12 cellular contexts compared by ENCODE assay signal in the genomic region with DNA sequence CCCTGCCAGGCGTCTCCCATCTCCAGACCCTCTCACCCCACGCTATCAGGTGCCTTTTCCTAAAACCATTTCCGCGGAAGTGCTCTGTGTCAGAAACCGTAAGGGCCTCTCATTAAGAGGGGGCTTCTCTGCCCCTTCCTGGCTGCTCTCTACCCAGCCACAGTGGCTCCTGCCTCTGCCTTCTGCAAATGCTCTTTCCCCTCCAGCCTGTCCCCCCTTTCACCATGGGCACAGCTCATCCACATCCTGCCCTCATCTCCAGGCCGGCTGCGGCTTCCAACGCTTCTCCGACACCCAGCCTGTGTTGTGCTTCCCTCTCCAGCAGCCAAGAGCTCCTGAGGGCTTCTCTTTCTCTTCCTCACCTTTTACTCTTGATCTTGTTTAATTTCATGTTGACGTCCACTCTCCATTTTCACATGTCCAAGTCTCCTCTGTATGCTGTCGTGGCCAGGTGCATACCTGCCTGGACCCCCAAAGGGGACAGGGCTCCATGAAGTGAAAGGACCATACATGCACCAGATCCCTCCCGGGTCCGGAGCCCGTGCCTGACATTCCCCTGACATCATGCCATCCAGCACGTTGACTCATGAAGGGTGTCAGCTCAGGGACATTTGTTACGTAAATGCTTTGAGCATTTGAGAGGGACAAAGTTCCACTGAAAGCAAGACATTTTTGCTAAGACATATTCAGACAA.
A peak's percentile ranks its signal among the peaks of the same experiment; 100 is the strongest.
DNase-seq lines count a peak whose midpoint lies in the region; TF ChIP-seq lines count a peak whose summit lies in the region.
"Had no signal": no experiment of that assay in that cellular context is flagged by ENCODE, and none has a peak within 500 bp of the region (broad histone marks: within the 10 kb centered on the region; RNA-seq: fewer than 3 reads in every experiment).

No MANE protein-coding gene starts in this region.

- H3K4me3 ChIP-seq in H7 (ENCODE audit: insufficient read depth, low read depth, low read length) (no peak overlapping the region), mesendoderm (ENCODE audit: low read length) (no peak overlapping the region), hepatocyte (no peak overlapping the region)

- H2BK5ac ChIP-seq in mesendoderm (ENCODE audit: low read length): no peak overlapping the region

- H3K4ac ChIP-seq in mesendoderm (ENCODE audit: low read depth, low read length): no peak overlapping the region

- no peak overlapping the region for H4K5ac ChIP-seq in mesendoderm (ENCODE audit: low read length)

- H3K9me2 ChIP-seq in hepatocyte (replicated peaks; ENCODE audit: insufficient read depth): no peaks in the 10 kb centered on the region

- intact Hi-C loops in posterior vena cava (cut with DNase I): no loop called here

- H3K4me2 ChIP-seq in mesendoderm (ENCODE audit: low read length): no peak overlapping the region
- H3K4me2 ChIP-seq in hepatocyte: no peak overlapping the region

- H3K4me1 ChIP-seq in mesendoderm (ENCODE audit: control insufficient read depth, low read depth, low read length) (no peaks in the 10 kb centered on the region), hepatocyte (ENCODE audit: insufficient read depth) (no peaks in the 10 kb centered on the region)

- H3K27ac ChIP-seq in mesendoderm (ENCODE audit: low read depth, low read length) (no peak overlapping the region), hepatocyte (no peak overlapping the region)

- no peak overlapping the region for H4K8ac ChIP-seq in mesendoderm (ENCODE audit: low read depth, low read length)

- no peaks in the 10 kb centered on the region for H3K79me1 ChIP-seq in mesendoderm (ENCODE audit: low read length)

- no peaks in the 10 kb centered on the region for H3K9me3 ChIP-seq in hepatocyte (ENCODE audit: low read depth)

- H4K20me1 ChIP-seq in hepatocyte (ENCODE audit: insufficient read depth, poor library complexity, severe bottlenecking): no peaks in the 10 kb centered on the region

- TF ChIP-seq CTCF in hepatocyte (IDR thresholded peaks at IDR 0.05; ENCODE audit: poor library complexity): no peak

- DNase-seq in ELF-1 (ENCODE audit: low read depth, low spot score) (peak; percentile 4), H7 (peak; percentile 48), mesendoderm (peak; percentile 34), posterior vena cava (ENCODE audit: low spot score) (peak; percentile 72), hepatocyte (ENCODE audit: low spot score) (no peak), COLO668 (lab: John Stamatoyannopoulos, UW; ENCODE audit: unreplicated experiment) (no peak), NOMO-1 treated with DMSO at 0.1 percent for 48 hours (lab: John Stamatoyannopoulos, UW; ENCODE audit: unreplicated experiment) (no peak)
- DNase-seq: C1 segment of cervical spinal cord; CD4-positive, alpha-beta T cell; DMS79 treated with DMSO at 0.1 percent for 48 hours; EL; GDM1 had no signal

- no peak overlapping the region for H2BK15ac ChIP-seq in mesendoderm (replicated peaks; ENCODE audit: low read depth)

- no peak overlapping the region for H2AFZ ChIP-seq in hepatocyte

- H3K36me3 ChIP-seq in H7 (replicated peaks; ENCODE audit: control insufficient read depth, insufficient read depth, low read length) (no peaks in the 10 kb centered on the region), mesendoderm (ENCODE audit: control insufficient read depth, insufficient read depth, low read length) (no peaks in the 10 kb centered on the region), hepatocyte (replicated peaks; ENCODE audit: insufficient read depth, low read depth) (no peaks in the 10 kb centered on the region)

- H3K23ac ChIP-seq in mesendoderm (ENCODE audit: low read length): no peak overlapping the region

- H3K56ac ChIP-seq in mesendoderm (ENCODE audit: low read length): no peak overlapping the region

- H3K27me3 ChIP-seq in H7 (ENCODE audit: control insufficient read depth, insufficient read depth, low read length) (peaks cover 1% of the 10 kb centered on the region; the same call in 1 of the 2 replicates), mesendoderm (ENCODE audit: insufficient read depth, low read length, poor library complexity) (no peaks in the 10 kb centered on the region), hepatocyte (no peaks in the 10 kb centered on the region)

- no CpG with 5 or more reads among the region's 16 CpGs for WGBS in mesendoderm (ENCODE audit: extremely low coverage, insufficient coverage, low lambda C conversion rate)
- WGBS in hepatocyte (ENCODE audit: low lambda C conversion rate, missing lambda C conversion rate): 76% methylated on average over 16 of the region's 16 CpGs

- H2AK5ac ChIP-seq in mesendoderm (ENCODE audit: low read length): no peak overlapping the region

- H2BK120ac ChIP-seq in mesendoderm (ENCODE audit: low read depth, low read length): no peak overlapping the region

- no peaks in the 10 kb centered on the region for H3K79me2 ChIP-seq in mesendoderm (ENCODE audit: control insufficient read depth, insufficient read depth, low read length)
- no peaks in the 10 kb centered on the region for H3K79me2 ChIP-seq in hepatocyte

- no peak overlapping the region for H3K18ac ChIP-seq in mesendoderm (ENCODE audit: low read length)

- no peak overlapping the region for H3K9ac ChIP-seq in mesendoderm (ENCODE audit: low read length)

Comparison
In these comparisons a context has a peak if more than half of its experiments do, and no peak if none do; other contexts are left out.
1. DNase-seq: peak in ELF-1 (single experiment), H7 (single experiment), mesendoderm (single experiment) and posterior vena cava (single experiment); none in hepatocyte (single experiment), COLO668 (single experiment) and NOMO-1 treated with DMSO at 0.1 percent for 48 hours (single experiment).